1 cellular context compared by ENCODE assay signal in genomic region chr17:55969577-55969976, GRCh38.
TF ChIP-seq lines count a peak whose summit lies in the region.

No MANE protein-coding gene starts in this region.

TF ChIP-seq in GM23338, 12 proteins besides CTCF, POLR2A, EP300 and RAD21 (continued from another document):
- TF ChIP-seq ZNF462 (CRISPR knock-in tag; IDR thresholded peaks at IDR 0.05) (no peak), CREB1 (CRISPR knock-in tag; IDR thresholded peaks at IDR 0.05; ENCODE audit: low read depth) (no peak), NANOG (IDR thresholded peaks at IDR 0.05; ENCODE audit: borderline replicate concordance) (no peak), ZNF331 (CRISPR knock-in tag; IDR thresholded peaks at IDR 0.05; ENCODE audit: low read depth) (no peak)
TF ChIP-seq in GM23338: peak in this region for 0.
